In the genomic region with DNA sequence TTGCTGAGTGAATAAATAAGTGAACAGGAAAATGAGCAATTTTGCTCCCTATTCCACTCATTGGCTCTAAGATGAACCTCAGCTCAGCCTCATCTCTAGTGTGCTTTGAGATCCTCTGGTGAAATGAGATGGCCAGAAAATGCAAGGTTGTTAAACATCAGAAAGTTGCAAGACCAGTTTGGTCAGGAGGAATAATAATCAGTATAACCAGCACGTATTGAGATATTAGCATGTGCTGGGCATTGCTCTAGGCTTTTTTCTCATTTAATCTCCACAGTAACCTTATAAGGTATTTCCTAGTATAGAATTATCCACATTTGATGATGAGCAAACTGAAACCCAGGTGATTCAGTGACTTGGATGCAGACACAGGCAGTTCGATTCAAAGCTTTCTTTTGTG, we compare ENCODE assay signal across 20 cellular contexts.
DNase-seq lines count a peak whose midpoint lies in the region; ATAC-seq and TF ChIP-seq lines count a peak whose summit lies in the region.
"Had no signal": no experiment of that assay in that cellular context is flagged by ENCODE, and none has a peak within 500 bp of the region (broad histone marks: within the 10 kb centered on the region; RNA-seq: fewer than 3 reads in every experiment).

No MANE protein-coding gene starts in this region.

- no peaks in the 10 kb centered on the region for H3F3A ChIP-seq in GM23338 (replicated peaks; ENCODE audit: low read depth)

- H3K79me2 ChIP-seq in GM23338 (replicated peaks; ENCODE audit: insufficient read depth), result no peaks in the 10 kb centered on the region

- H3K4me3 ChIP-seq in GM23338 (no peak overlapping the region), epithelial cell of esophagus (ENCODE audit: low read length) (no peak overlapping the region)

- no peak overlapping the region for H3K27ac ChIP-seq in GM23338 (ENCODE audit: low read depth)
- H3K27ac ChIP-seq: HL-60, RWPE1 had no signal

- no peaks in the 10 kb centered on the region for H3K27me3 Mint-ChIP-seq in GM23338 (ENCODE audit: insufficient read depth, low read depth, poor library complexity)
- peaks cover 4% of the 10 kb centered on the region for H3K27me3 Mint-ChIP-seq in activated naive CD4-positive, alpha-beta T cell treated with anti-CD3 and anti-CD28 coated beads, Interleukin-2, amount 10 ng/mL, durations not matched to agents 7 days and 5 days
- peaks cover 10% of the 10 kb centered on the region for H3K27me3 Mint-ChIP-seq in mesothelial cell of epicardium (ENCODE audit: low read depth)

- CTCF ChIA-PET in activated naive CD4-positive, alpha-beta T cell treated with anti-CD3 and anti-CD28 coated beads, Interleukin-2, amount 10 ng/mL, durations not matched to agents 7 days and 5 days (lab: Charles Lee), result no interaction called here

- H3K4me1 Mint-ChIP-seq in GM23338 (peaks cover 10% of the 10 kb centered on the region), mesothelial cell of epicardium (peaks cover 6% of the 10 kb centered on the region)
- no peaks in the 10 kb centered on the region for H3K4me1 Mint-ChIP-seq in activated naive CD4-positive, alpha-beta T cell treated with anti-CD3 and anti-CD28 coated beads, Interleukin-2, amount 10 ng/mL, durations not matched to agents 7 days and 5 days

- H3K4me1 ChIP-seq in GM23338 (ENCODE audit: insufficient read depth), result peaks cover 5% of the 10 kb centered on the region; the same call in 1 of the 2 replicates

- no peak for ATAC-seq in GM23338
- ATAC-seq: SK-N-SH treated with all-trans-retinoic acid at 6 μM for 48 hours had no signal

- TF ChIP-seq CTCF in GM23338 (conservative IDR thresholded peaks at IDR 0.05; ENCODE audit: low read depth in 2 of 2) (no peak), epithelial cell of esophagus (IDR thresholded peaks at IDR 0.05; ENCODE audit: insufficient read depth, low read depth, low read length, missing control alignments) (no peak), mesothelial cell of epicardium (IDR thresholded peaks at IDR 0.05; ENCODE audit: unreplicated experiment) (no peak)

- H4K20me1 ChIP-seq in GM23338 (replicated peaks; ENCODE audit: insufficient read depth), result no peaks in the 10 kb centered on the region

- H2AFZ ChIP-seq in GM23338, result no peak overlapping the region

- H3K9me2 ChIP-seq in GM23338 (ENCODE audit: insufficient read depth), result no peaks in the 10 kb centered on the region

- no peaks in the 10 kb centered on the region for H3K9me3 Mint-ChIP-seq in GM23338
- H3K9me3 Mint-ChIP-seq in activated naive CD4-positive, alpha-beta T cell treated with anti-CD3 and anti-CD28 coated beads, Interleukin-2, amount 10 ng/mL, durations not matched to agents 7 days and 5 days, result no peaks in the 10 kb centered on the region
- H3K9me3 Mint-ChIP-seq in mesothelial cell of epicardium, result no peaks in the 10 kb centered on the region
- H3K9me3 Mint-ChIP-seq: H9 had no signal

- H3K4me3 Mint-ChIP-seq in GM23338, result no peak overlapping the region
- H3K4me3 Mint-ChIP-seq in activated naive CD4-positive, alpha-beta T cell treated with anti-CD3 and anti-CD28 coated beads, Interleukin-2, amount 10 ng/mL, durations not matched to agents 7 days and 5 days, result no peak overlapping the region
- no peak overlapping the region for H3K4me3 Mint-ChIP-seq in mesothelial cell of epicardium

- DNase-seq in DMS53 (lab: John Stamatoyannopoulos, UW), result peak; percentile 70
- no peak for DNase-seq in GM23338 (ENCODE audit: low spot score)
- DNase-seq in NCI-H748 (lab: John Stamatoyannopoulos, UW; ENCODE audit: unreplicated experiment), result peak; percentile 88
- DNase-seq in epithelial cell of esophagus (ENCODE audit: low read depth), result peak; percentile 57
- DNase-seq in activated naive CD4-positive, alpha-beta T cell treated with anti-CD3 and anti-CD28 coated beads, Interleukin-2, amount 10 ng/mL, durations not matched to agents 7 days and 5 days, result no peak
- no peak for DNase-seq in NCI-H1694 (lab: John Stamatoyannopoulos, UW)
- no peak for DNase-seq in mesothelial cell of epicardium (ENCODE audit: low spot score in 2 of 2, unreplicated experiment in 2 of 2)
- DNase-seq: C1 segment of cervical spinal cord, GF-D8, H9, IMR-90, NCI-H1048, NCI-H1694 treated with DMSO at 0.1 percent for 48 hours, NCI-H2107, NCI-H226, SIG-M5, T-helper 1 cell had no signal

- H3K27ac Mint-ChIP-seq in GM23338, result no peak overlapping the region
- H3K27ac Mint-ChIP-seq in activated naive CD4-positive, alpha-beta T cell treated with anti-CD3 and anti-CD28 coated beads, Interleukin-2, amount 10 ng/mL, durations not matched to agents 7 days and 5 days, result no peak overlapping the region
- no peak overlapping the region for H3K27ac Mint-ChIP-seq in mesothelial cell of epicardium

- H3K36me3 Mint-ChIP-seq in GM23338 (ENCODE audit: low read depth), result no peaks in the 10 kb centered on the region
- H3K36me3 Mint-ChIP-seq in activated naive CD4-positive, alpha-beta T cell treated with anti-CD3 and anti-CD28 coated beads, Interleukin-2, amount 10 ng/mL, durations not matched to agents 7 days and 5 days, result no peaks in the 10 kb centered on the region
- no peaks in the 10 kb centered on the region for H3K36me3 Mint-ChIP-seq in mesothelial cell of epicardium

- no peaks in the 10 kb centered on the region for H3K36me3 ChIP-seq in GM23338 (ENCODE audit: insufficient read depth)

- no peaks in the 10 kb centered on the region for H3K27me3 ChIP-seq in GM23338 (ENCODE audit: insufficient read depth)

- H3K4me2 ChIP-seq in GM23338, result peak overlapping the region; percentile 51; the same call in 1 of the 2 replicates

TF ChIP-seq in GM23338, 12 proteins besides CTCF, POLR2A, EP300 and RAD21 (continues in another document):
- no peak for TF ChIP-seq CREB1 (CRISPR knock-in tag; IDR thresholded peaks at IDR 0.05; ENCODE audit: low read depth)
- TF ChIP-seq, protein P1, sequence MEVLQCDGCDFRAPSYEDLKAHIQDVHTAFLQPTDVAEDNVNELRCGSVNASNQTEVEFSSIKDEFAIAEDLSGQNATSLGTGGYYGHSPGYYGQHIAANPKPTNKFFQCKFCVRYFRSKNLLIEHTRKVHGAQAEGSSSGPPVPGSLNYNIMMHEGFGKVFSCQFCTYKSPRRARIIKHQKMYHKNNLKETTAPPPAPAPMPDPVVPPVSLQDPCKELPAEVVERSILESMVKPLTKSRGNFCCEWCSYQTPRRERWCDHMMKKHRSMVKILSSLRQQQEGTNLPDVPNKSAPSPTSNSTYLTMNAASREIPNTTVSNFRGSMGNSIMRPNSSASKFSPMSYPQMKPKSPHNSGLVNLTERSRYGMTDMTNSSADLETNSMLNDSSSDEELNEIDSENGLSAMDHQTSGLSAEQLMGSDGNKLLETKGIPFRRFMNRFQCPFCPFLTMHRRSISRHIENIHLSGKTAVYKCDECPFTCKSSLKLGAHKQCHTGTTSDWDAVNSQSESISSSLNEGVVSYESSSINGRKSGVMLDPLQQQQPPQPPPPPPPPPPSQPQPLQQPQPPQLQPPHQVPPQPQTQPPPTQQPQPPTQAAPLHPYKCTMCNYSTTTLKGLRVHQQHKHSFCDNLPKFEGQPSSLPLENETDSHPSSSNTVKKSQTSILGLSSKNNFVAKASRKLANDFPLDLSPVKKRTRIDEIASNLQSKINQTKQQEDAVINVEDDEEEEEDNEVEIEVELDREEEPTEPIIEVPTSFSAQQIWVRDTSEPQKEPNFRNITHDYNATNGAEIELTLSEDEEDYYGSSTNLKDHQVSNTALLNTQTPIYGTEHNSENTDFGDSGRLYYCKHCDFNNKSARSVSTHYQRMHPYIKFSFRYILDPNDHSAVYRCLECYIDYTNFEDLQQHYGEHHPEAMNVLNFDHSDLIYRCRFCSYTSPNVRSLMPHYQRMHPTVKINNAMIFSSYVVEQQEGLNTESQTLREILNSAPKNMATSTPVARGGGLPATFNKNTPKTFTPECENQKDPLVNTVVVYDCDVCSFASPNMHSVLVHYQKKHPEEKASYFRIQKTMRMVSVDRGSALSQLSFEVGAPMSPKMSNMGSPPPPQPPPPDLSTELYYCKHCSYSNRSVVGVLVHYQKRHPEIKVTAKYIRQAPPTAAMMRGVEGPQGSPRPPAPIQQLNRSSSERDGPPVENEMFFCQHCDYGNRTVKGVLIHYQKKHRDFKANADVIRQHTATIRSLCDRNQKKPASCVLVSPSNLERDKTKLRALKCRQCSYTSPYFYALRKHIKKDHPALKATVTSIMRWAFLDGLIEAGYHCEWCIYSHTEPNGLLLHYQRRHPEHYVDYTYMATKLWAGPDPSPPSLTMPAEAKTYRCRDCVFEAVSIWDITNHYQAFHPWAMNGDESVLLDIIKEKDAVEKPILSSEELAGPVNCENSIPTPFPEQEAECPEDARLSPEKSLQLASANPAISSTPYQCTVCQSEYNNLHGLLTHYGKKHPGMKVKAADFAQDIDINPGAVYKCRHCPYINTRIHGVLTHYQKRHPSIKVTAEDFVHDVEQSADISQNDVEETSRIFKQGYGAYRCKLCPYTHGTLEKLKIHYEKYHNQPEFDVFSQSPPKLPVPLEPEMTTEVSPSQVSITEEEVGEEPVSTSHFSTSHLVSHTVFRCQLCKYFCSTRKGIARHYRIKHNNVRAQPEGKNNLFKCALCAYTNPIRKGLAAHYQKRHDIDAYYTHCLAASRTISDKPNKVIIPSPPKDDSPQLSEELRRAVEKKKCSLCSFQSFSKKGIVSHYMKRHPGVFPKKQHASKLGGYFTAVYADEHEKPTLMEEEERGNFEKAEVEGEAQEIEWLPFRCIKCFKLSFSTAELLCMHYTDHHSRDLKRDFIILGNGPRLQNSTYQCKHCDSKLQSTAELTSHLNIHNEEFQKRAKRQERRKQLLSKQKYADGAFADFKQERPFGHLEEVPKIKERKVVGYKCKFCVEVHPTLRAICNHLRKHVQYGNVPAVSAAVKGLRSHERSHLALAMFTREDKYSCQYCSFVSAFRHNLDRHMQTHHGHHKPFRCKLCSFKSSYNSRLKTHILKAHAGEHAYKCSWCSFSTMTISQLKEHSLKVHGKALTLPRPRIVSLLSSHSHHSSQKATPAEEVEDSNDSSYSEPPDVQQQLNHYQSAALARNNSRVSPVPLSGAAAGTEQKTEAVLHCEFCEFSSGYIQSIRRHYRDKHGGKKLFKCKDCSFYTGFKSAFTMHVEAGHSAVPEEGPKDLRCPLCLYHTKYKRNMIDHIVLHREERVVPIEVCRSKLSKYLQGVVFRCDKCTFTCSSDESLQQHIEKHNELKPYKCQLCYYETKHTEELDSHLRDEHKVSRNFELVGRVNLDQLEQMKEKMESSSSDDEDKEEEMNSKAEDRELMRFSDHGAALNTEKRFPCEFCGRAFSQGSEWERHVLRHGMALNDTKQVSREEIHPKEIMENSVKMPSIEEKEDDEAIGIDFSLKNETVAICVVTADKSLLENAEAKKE (CRISPR knock-in tag; IDR thresholded peaks at IDR 0.05), result no peak
- TF ChIP-seq EZH2 (IDR thresholded peaks at IDR 0.05; ENCODE audit: low read depth, unreplicated experiment), result no peak
- no peak for TF ChIP-seq NANOG (IDR thresholded peaks at IDR 0.05; ENCODE audit: borderline replicate concordance)

Comparison
In these comparisons a context has a peak if more than half of its experiments do, and no peak if none do; other contexts are left out.
1. DNase-seq: peak in DMS53 (single experiment), NCI-H748 (single experiment) and epithelial cell of esophagus (single experiment); none in GM23338 (single experiment), activated naive CD4-positive, alpha-beta T cell treated with anti-CD3 and anti-CD28 coated beads, Interleukin-2, amount 10 ng/mL, durations not matched to agents 7 days and 5 days (single experiment), NCI-H1694 (single experiment) and mesothelial cell of epicardium (0 of 2).